ENCODE assay signal across 19 cellular contexts in the genomic region with DNA sequence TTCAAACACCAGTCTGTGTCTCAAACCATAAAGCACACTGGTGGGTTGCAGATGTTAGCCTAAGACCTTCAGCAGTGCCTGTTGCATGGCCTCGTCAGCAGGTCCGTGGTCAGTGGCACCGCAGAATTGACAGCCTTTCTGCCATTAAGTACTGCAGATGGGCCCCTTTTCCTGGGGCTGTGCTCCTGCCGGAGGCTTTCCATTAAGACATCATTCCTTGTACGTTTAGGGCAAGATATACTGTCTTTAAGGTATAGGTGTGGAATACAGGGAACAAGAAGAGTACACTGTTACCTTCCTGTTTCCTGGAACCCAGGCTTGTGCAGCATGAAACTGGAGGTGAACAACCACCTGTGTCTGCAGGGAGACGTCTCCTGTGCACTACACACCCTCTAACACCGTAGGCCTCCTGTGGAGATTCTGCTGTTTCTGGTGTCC.
"Had no signal": no experiment of that assay in that cellular context is flagged by ENCODE, and none has a peak within 500 bp of the region (broad histone marks: within the 10 kb centered on the region; RNA-seq: fewer than 3 reads in every experiment).

No MANE protein-coding gene starts in this region.

- H3K27me3 ChIP-seq: heart right ventricle, stomach had no signal

- ATAC-seq: esophagus mucosa; heart right ventricle; left lobe of liver; naive thymus-derived CD4-positive, alpha-beta T cell; sciatic nerve had no signal

- H3K9me3 ChIP-seq: heart right ventricle, prostate gland, stomach, thoracic aorta had no signal

- H3K4me1 Mint-ChIP-seq: neural crest cell had no signal

- H3K4me1 ChIP-seq: parathyroid adenoma, prostate gland, stomach had no signal

- H3K4me3 ChIP-seq: heart right ventricle, prostate gland, stomach, thoracic aorta had no signal

- DNase-seq: effector memory CD4-positive, alpha-beta T cell; heart right ventricle; islet precursor cell; mammary epithelial cell; naive thymus-derived CD4-positive, alpha-beta T cell; retina; small intestine; stimulated activated CD4-positive, alpha-beta T cell treated with anti-CD3 and anti-CD28 coated beads, Interleukin-12 subunit alpha, Interleukin-12 subunit beta, amount 100 ng/mL, for 4 hours; stimulated activated naive CD4-positive, alpha-beta T cell; stomach; substantia nigra had no signal

- H3K79me2 ChIP-seq: parathyroid adenoma had no signal

- H2AFZ ChIP-seq: parathyroid adenoma had no signal

- H3K36me3 Mint-ChIP-seq: type B pancreatic cell had no signal

- H3K4me3 Mint-ChIP-seq: naive thymus-derived CD4-positive, alpha-beta T cell; neural crest cell; type B pancreatic cell had no signal

- H3K27ac ChIP-seq: heart right ventricle, parathyroid adenoma, prostate gland, stomach, thoracic aorta had no signal

- H3K27me3 Mint-ChIP-seq: naive thymus-derived CD4-positive, alpha-beta T cell had no signal

- H3K36me3 ChIP-seq: heart right ventricle, prostate gland, stomach, thoracic aorta had no signal

- H3K27ac Mint-ChIP-seq: type B pancreatic cell had no signal

- H3K9ac ChIP-seq: parathyroid adenoma had no signal
